8 cellular contexts compared by ENCODE assay signal in the genomic region with DNA sequence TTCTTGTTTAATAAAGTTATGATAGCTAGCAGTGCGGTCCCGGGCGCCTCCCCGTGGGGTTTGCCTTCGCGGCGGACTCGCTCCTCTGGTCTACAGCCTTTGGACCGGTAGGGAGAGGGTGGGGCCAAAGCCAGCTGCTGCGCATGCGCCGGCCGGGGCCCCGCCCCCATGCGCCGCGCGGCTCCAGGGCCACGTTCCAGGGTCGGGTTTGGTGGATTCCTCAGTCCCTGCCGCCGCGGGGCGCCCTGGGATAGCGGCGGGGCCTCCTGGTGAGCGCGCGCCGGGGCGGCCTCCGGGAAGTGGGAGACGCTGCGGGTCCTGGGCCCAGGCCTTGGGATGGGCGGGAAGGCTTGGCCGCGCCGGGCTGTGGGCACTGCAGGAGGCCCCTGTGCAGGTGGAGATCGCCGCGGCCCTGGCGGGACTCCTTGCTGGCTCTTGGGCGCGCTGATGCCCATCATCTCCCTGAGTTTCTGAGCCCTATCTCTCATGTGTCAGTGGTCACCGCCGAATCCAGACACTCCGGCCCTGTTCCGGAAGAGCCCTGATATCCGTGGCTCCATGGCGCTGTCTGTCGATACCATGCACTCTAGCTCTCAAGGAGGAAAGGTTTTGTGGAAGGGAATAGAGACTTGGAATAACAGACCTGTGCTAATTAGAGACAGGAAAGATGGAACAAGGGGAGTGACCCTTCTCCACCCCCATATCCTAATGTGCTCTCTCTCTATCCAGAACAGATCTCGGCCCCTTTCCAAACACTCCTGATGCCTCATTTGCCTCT. TPM values are rescaled to one million over a fixed set of nuclear protein-coding genes. Genes with fewer than 3 reads are reported as not detected.
DNase-seq lines count a peak whose midpoint lies in the region; ATAC-seq and TF ChIP-seq lines count a peak whose summit lies in the region.

A gene (plus strand): TSS at position 163 of the 778 bp plus-strand sequence. CDS start 599 bp downstream, at position 762.

- peak within 1 kb of the TSS; percentile 81 for H3K4me3 Mint-ChIP-seq in dendritic cell treated with granulocyte-macrophage colony-stimulating factor and Interleukin-4, amounts not matched to agents 40 ng/mL and 50 ng/mL, for 4 days

- H3K27ac ChIP-seq in BLaER1 treated with 17β-estradiol and CSF1 and Interleukin-3, amounts not matched to agents 10 nM and 100 nM: peak within 1 kb of the TSS; percentile 72 to 91 (median 88)
- H3K27ac ChIP-seq in liver (ENCODE audit: low read depth in 1 of 2, low read length in 2 of 2): peak within 1 kb of the TSS; percentile 91

- no peaks in the 10 kb centered on the region for H3K9me3 ChIP-seq in BLaER1 treated with 17β-estradiol and CSF1 and Interleukin-3, amounts not matched to agents 10 nM and 100 nM (replicated peaks in 1 of 11)
- no peaks in the 10 kb centered on the region for H3K9me3 ChIP-seq in liver (ENCODE audit: control insufficient read depth in 4 of 4, low read length in 3 of 4)

- peak; percentile 67 to 68 for TF ChIP-seq RAD21 in liver (IDR thresholded peaks at IDR 0.05)

- H3K27me3 ChIP-seq in BLaER1 treated with 17β-estradiol and CSF1 and Interleukin-3, amounts not matched to agents 10 nM and 100 nM: no peaks in the 10 kb centered on the region
- no peaks in the 10 kb centered on the region for H3K27me3 ChIP-seq in liver (ENCODE audit: control insufficient read depth in 4 of 4, insufficient read depth in 4 of 4, low read length in 3 of 4)

- ATAC-seq in HG03460 (IDR thresholded peaks at IDR 0.05; ENCODE audit: unreplicated experiment): peak; percentile 72

- no peaks in the 10 kb centered on the region for H3K27me3 Mint-ChIP-seq in dendritic cell treated with granulocyte-macrophage colony-stimulating factor and Interleukin-4, amounts not matched to agents 40 ng/mL and 50 ng/mL, for 4 days

- H3K4me1 ChIP-seq in BLaER1 treated with 17β-estradiol and CSF1 and Interleukin-3, amounts not matched to agents 10 nM and 100 nM: peaks cover 18 to 34% (median 26%) of the 10 kb centered on the region in 10 experiments
- peaks cover 0 to 43% (median 27%) of the 10 kb centered on the region in 4 donors for H3K4me1 ChIP-seq in liver (ENCODE audit: control insufficient read depth in 4 of 4, insufficient read depth in 4 of 4, low read length in 3 of 4)

- DNase-seq in GM19238 (ENCODE audit: insufficient read length, low spot score): peak; percentile 98
- DNase-seq in NCI-H524 treated with DMSO at 0.1 percent for 48 hours (lab: John Stamatoyannopoulos, UW): peak; percentile 21
- DNase-seq in activated CD4-positive, alpha-beta T cell treated with anti-CD3 and anti-CD28 coated beads, Interleukin-2, amount 50 U/mL, for 1 hour: peak; percentile 77
- peak; percentile 83 to 86 for DNase-seq in stimulated activated CD4-positive, alpha-beta T cell treated with anti-CD3 and anti-CD28 coated beads, Interleukin-4, amount 100 ng/mL, for 4 hours

- H3K36me3 ChIP-seq in BLaER1 treated with 17β-estradiol and CSF1 and Interleukin-3, amounts not matched to agents 10 nM and 100 nM: peaks cover 60 to 79% (median 72%) of the 10 kb centered on the region in 11 experiments
- peaks cover 3 to 26% (median 14%) of the 10 kb centered on the region in 4 donors for H3K36me3 ChIP-seq in liver (ENCODE audit: control insufficient read depth in 4 of 4, insufficient read depth in 3 of 4, low read depth in 1 of 4, low read length in 3 of 4)

- no peaks in the 10 kb centered on the region for H3K9me3 Mint-ChIP-seq in dendritic cell treated with granulocyte-macrophage colony-stimulating factor and Interleukin-4, amounts not matched to agents 40 ng/mL and 50 ng/mL, for 4 days

- peak within 1 kb of the TSS; percentile 78 for H3K27ac Mint-ChIP-seq in dendritic cell treated with granulocyte-macrophage colony-stimulating factor and Interleukin-4, amounts not matched to agents 40 ng/mL and 50 ng/mL, for 4 days

- H3K36me3 Mint-ChIP-seq in dendritic cell treated with granulocyte-macrophage colony-stimulating factor and Interleukin-4, amounts not matched to agents 40 ng/mL and 50 ng/mL, for 4 days (ENCODE audit: low read depth): peaks cover 80% of the 10 kb centered on the region

- H3K4me3 ChIP-seq in BLaER1 treated with 17β-estradiol and CSF1 and Interleukin-3, amounts not matched to agents 10 nM and 100 nM: peak within 1 kb of the TSS; percentile 63 to 80 (median 68)
- peak within 1 kb of the TSS; percentile 63 to 75 (median 75) for H3K4me3 ChIP-seq in liver (ENCODE audit: low read depth in 1 of 3, low read length in 3 of 3)

- intact Hi-C loops in dendritic cell treated with granulocyte-macrophage colony-stimulating factor and Interleukin-4, amounts not matched to agents 40 ng/mL and 50 ng/mL, for 4 days (cut with micrococcal nuclease): loop anchor here (2.0 kb wide), 1 partner anchor 165 kb away; no protein-coding TSS in a partner anchor

- H4K20me1 ChIP-seq in BLaER1 treated with 17β-estradiol and CSF1 and Interleukin-3, amounts not matched to agents 10 nM and 100 nM: peaks cover 0 to 3% (median 0%) of the 10 kb centered on the region in 11 experiments; a peak in 3 of 22 replicates

- H3K9ac ChIP-seq in BLaER1 treated with 17β-estradiol and CSF1 and Interleukin-3, amounts not matched to agents 10 nM and 100 nM: peak within 1 kb of the TSS; percentile 81 to 92 (median 88)
- H3K9ac ChIP-seq in liver (ENCODE audit: low read depth in 1 of 2, low read length in 2 of 2): peak within 1 kb of the TSS; percentile 83 to 85

- H3K4me1 Mint-ChIP-seq in dendritic cell treated with granulocyte-macrophage colony-stimulating factor and Interleukin-4, amounts not matched to agents 40 ng/mL and 50 ng/mL, for 4 days (ENCODE audit: low read depth): peaks cover 26% of the 10 kb centered on the region

- H3K4me2 ChIP-seq in BLaER1 treated with 17β-estradiol and CSF1 and Interleukin-3, amounts not matched to agents 10 nM and 100 nM: peak within 1 kb of the TSS; percentile 85 to 99 (median 92)

- under 1% methylated on average over 52 of the region's 52 CpGs for WGBS in liver

- TF ChIP-seq CTCF in liver (IDR thresholded peaks at IDR 0.05; ENCODE audit: low read depth, low read length, missing input control): peak; percentile 43

TF ChIP-seq in liver, 16 proteins besides CTCF, POLR2A, EP300 and RAD21:
- TF ChIP-seq JUND (IDR thresholded peaks at IDR 0.05) (no peak), RXRA (IDR thresholded peaks at IDR 0.05) (peak in 1 of 2 donors; percentile 9), FOXA1 (IDR thresholded peaks at IDR 0.05) (no peak), TAF1 (conservative IDR thresholded peaks at IDR 0.05) (peak; percentile 12), SP1 (IDR thresholded peaks at IDR 0.05) (peak; percentile 88), HNF4G (IDR thresholded peaks at IDR 0.05) (peak; percentile 82), HNF4A (conservative IDR thresholded peaks at IDR 0.05) (peak; percentile 80 to 95), GABPA (IDR thresholded peaks at IDR 0.05 in 1 of 2, conservative IDR thresholded peaks at IDR 0.05 in 1 of 2) (peak in 1 of 2 donors; percentile 11)
- TF ChIP-seq, protein P1, sequence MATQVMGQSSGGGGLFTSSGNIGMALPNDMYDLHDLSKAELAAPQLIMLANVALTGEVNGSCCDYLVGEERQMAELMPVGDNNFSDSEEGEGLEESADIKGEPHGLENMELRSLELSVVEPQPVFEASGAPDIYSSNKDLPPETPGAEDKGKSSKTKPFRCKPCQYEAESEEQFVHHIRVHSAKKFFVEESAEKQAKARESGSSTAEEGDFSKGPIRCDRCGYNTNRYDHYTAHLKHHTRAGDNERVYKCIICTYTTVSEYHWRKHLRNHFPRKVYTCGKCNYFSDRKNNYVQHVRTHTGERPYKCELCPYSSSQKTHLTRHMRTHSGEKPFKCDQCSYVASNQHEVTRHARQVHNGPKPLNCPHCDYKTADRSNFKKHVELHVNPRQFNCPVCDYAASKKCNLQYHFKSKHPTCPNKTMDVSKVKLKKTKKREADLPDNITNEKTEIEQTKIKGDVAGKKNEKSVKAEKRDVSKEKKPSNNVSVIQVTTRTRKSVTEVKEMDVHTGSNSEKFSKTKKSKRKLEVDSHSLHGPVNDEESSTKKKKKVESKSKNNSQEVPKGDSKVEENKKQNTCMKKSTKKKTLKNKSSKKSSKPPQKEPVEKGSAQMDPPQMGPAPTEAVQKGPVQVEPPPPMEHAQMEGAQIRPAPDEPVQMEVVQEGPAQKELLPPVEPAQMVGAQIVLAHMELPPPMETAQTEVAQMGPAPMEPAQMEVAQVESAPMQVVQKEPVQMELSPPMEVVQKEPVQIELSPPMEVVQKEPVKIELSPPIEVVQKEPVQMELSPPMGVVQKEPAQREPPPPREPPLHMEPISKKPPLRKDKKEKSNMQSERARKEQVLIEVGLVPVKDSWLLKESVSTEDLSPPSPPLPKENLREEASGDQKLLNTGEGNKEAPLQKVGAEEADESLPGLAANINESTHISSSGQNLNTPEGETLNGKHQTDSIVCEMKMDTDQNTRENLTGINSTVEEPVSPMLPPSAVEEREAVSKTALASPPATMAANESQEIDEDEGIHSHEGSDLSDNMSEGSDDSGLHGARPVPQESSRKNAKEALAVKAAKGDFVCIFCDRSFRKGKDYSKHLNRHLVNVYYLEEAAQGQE (IDR thresholded peaks at IDR 0.05): peak; percentile 79
- TF ChIP-seq, protein P2, sequence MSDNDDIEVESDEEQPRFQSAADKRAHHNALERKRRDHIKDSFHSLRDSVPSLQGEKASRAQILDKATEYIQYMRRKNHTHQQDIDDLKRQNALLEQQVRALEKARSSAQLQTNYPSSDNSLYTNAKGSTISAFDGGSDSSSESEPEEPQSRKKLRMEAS (IDR thresholded peaks at IDR 0.05): no peak

RNA-seq across cellular contexts. Expression of the gene that starts here (rescaled TPM):
- total RNA-seq in liver: 10 to 100 TPM; 10.2 to 23.3 TPM
- polyA plus RNA-seq in liver: 10 to 100 TPM in 1 of 2 donors, 1 to 10 TPM in 1; 9.4 to 22.4 TPM

Comparison
In these comparisons a context has a peak if more than half of its experiments do, and no peak if none do; other contexts are left out.
1. Peak in every context shown above with its lines: DNase-seq, ATAC-seq, H3K4me3 ChIP-seq and H3K27ac ChIP-seq.
2. DNase-seq: peak in every context shown above with its lines; median percentile 98 in GM19238; 84 in stimulated activated CD4-positive, alpha-beta T cell treated with anti-CD3 and anti-CD28 coated beads, Interleukin-4, amount 100 ng/mL, for 4 hours; 77 in activated CD4-positive, alpha-beta T cell treated with anti-CD3 and anti-CD28 coated beads, Interleukin-2, amount 50 U/mL, for 1 hour; 21 in NCI-H524 treated with DMSO at 0.1 percent for 48 hours.